ENCODE assay signal across 1 cellular context in genomic region chr2:128446049-128446811, GRCh38.
TF ChIP-seq lines count a peak whose summit lies in the region.

No MANE protein-coding gene starts in this region.

TF ChIP-seq in K562, 482 proteins besides CTCF, POLR2A, EP300 and RAD21 (continued from another document):
- TF ChIP-seq TSHZ1 (CRISPR knock-in tag; IDR thresholded peaks at IDR 0.05) (no peak), TAF9B (IDR thresholded peaks at IDR 0.05; ENCODE audit: partially characterized antibody) (no peak), ZNF766 (CRISPR knock-in tag; conservative IDR thresholded peaks at IDR 0.05) (no peak), GABPA (tag; conservative IDR thresholded peaks at IDR 0.05; ENCODE audit: low read depth) (0 out of 2 replicates have a peak, but pooled peaks have one; percentile 23), ETV5 (CRISPR knock-in tag; IDR thresholded peaks at IDR 0.05; ENCODE audit: low read depth) (peak; percentile 36; the same call in 1 of the 2 replicates), CXXC5 (CRISPR knock-in tag; IDR thresholded peaks at IDR 0.05) (peak; percentile 16; the same call in 1 of the 2 replicates), CCAR2 (IDR thresholded peaks at IDR 0.05; ENCODE audit: low read depth, low read length) (no peak), TCF3 (CRISPR knock-in tag; IDR thresholded peaks at IDR 0.05) (0 out of 2 replicates have a peak, but pooled peaks have one; percentile 23)
- TF ChIP-seq, protein P1, sequence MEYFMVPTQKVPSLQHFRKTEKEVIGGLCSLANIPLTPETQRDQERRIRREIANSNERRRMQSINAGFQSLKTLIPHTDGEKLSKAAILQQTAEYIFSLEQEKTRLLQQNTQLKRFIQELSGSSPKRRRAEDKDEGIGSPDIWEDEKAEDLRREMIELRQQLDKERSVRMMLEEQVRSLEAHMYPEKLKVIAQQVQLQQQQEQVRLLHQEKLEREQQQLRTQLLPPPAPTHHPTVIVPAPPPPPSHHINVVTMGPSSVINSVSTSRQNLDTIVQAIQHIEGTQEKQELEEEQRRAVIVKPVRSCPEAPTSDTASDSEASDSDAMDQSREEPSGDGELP (CRISPR knock-in tag; IDR thresholded peaks at IDR 0.05; ENCODE audit: borderline replicate concordance) = peak; percentile 59; the same call in 1 of the 2 replicates
TF ChIP-seq in K562: peak in this region for 12.
